In genomic region chr1:6603424-6603850, GRCh38 we compare ENCODE assay signal across 8 cellular contexts. TPM values are rescaled to one million over a fixed set of nuclear protein-coding genes. Genes with fewer than 3 reads are reported as not detected.
DNase-seq lines count a peak whose midpoint lies in the region; ATAC-seq and TF ChIP-seq lines count a peak whose summit lies in the region.

No MANE protein-coding gene starts in this region.

- in situ Hi-C loops in GM13977 (cut with MboI; ENCODE audit: low pct_unique_long_range_greater_than_20kb, low sequenced_read_pairs, unreplicated experiment) = no loop called here

- intact Hi-C loops in heart left ventricle (cut with DNase I) = loop anchor here in 1 of 10 donors (2.0 to 5.0 kb wide), 2 partner anchors 21 to 99 kb away; partner anchors contain the start of genes DNAJC11 and THAP3

- no peaks in the 10 kb centered on the region for H3K27me3 Mint-ChIP-seq in activated naive CD4-positive, alpha-beta T cell treated with anti-CD3 and anti-CD28 coated beads, Interleukin-2, amount 50 U/mL, for 24 hours
- no peaks in the 10 kb centered on the region for H3K27me3 Mint-ChIP-seq in progenitor cell of endocrine pancreas

- H3K4me1 ChIP-seq in heart left ventricle = peaks cover 18 to 54% (median 45%) of the 10 kb centered on the region in 12 donors

- H3K4me3 Mint-ChIP-seq in activated naive CD4-positive, alpha-beta T cell treated with anti-CD3 and anti-CD28 coated beads, Interleukin-2, amount 50 U/mL, for 24 hours = peak overlapping the region; percentile 85
- peak overlapping the region; percentile 69 for H3K4me3 Mint-ChIP-seq in progenitor cell of endocrine pancreas (ENCODE audit: low read depth)

- peak overlapping the region; percentile 92 to 100 (median 99) for H3K27ac ChIP-seq in heart left ventricle

- peaks cover 12% of the 10 kb centered on the region for H3K36me3 Mint-ChIP-seq in activated naive CD4-positive, alpha-beta T cell treated with anti-CD3 and anti-CD28 coated beads, Interleukin-2, amount 50 U/mL, for 24 hours
- H3K36me3 Mint-ChIP-seq in progenitor cell of endocrine pancreas (ENCODE audit: insufficient read depth) = no peaks in the 10 kb centered on the region

- TF ChIP-seq CTCF in heart left ventricle (IDR thresholded peaks at IDR 0.05) = no peak
- TF ChIP-seq CTCF in progenitor cell of endocrine pancreas (IDR thresholded peaks at IDR 0.05; ENCODE audit: unreplicated experiment) = no peak
- TF ChIP-seq CTCF in GM13977 (IDR thresholded peaks at IDR 0.05; ENCODE audit: extremely low read depth, insufficient read depth, missing control alignments) = no peak

- no peaks in the 10 kb centered on the region for H3K9me3 Mint-ChIP-seq in activated naive CD4-positive, alpha-beta T cell treated with anti-CD3 and anti-CD28 coated beads, Interleukin-2, amount 50 U/mL, for 24 hours
- no peaks in the 10 kb centered on the region for H3K9me3 Mint-ChIP-seq in progenitor cell of endocrine pancreas (ENCODE audit: low read depth)

- TF ChIP-seq POLR2A in heart left ventricle (IDR thresholded peaks at IDR 0.05) = no peak

- DNase-seq in RPMI8226 = peak; percentile 68
- DNase-seq in heart left ventricle = peak in 4 of 5 donors; percentile 65 to 79 (median 71)
- peak; percentile 33 for DNase-seq in progenitor cell of endocrine pancreas (ENCODE audit: low spot score, unreplicated experiment)
- no peak for DNase-seq in GM13977 (ENCODE audit: low spot score)
- DNase-seq in NCI-H2029 (lab: John Stamatoyannopoulos, UW) = no peak

- no peaks in the 10 kb centered on the region for H3K9me3 ChIP-seq in heart left ventricle

- peaks cover 28% of the 10 kb centered on the region for H3K4me1 Mint-ChIP-seq in activated naive CD4-positive, alpha-beta T cell treated with anti-CD3 and anti-CD28 coated beads, Interleukin-2, amount 50 U/mL, for 24 hours
- peaks cover 23% of the 10 kb centered on the region for H3K4me1 Mint-ChIP-seq in progenitor cell of endocrine pancreas (ENCODE audit: low read depth)

- H3K27me3 ChIP-seq in heart left ventricle = no peaks in the 10 kb centered on the region

- H3K27ac Mint-ChIP-seq in activated naive CD4-positive, alpha-beta T cell treated with anti-CD3 and anti-CD28 coated beads, Interleukin-2, amount 50 U/mL, for 24 hours = peak overlapping the region; percentile 93
- peak overlapping the region; percentile 99 for H3K27ac Mint-ChIP-seq in progenitor cell of endocrine pancreas

- ATAC-seq in HG02840 (IDR thresholded peaks at IDR 0.05; ENCODE audit: low FRiP score, unreplicated experiment) (peak; percentile 8), heart left ventricle (peak; percentile 4 to 48 (median 28))

- H3K36me3 ChIP-seq in heart left ventricle = peaks cover 0 to 10% (median 7%) of the 10 kb centered on the region in 9 donors

- H3K4me3 ChIP-seq in GM08714 (ENCODE audit: low read length) (peak overlapping the region; percentile 71), heart left ventricle (peak overlapping the region; percentile 72 to 96 (median 86))

- 0 to 2% (median 2%) methylated on average over 29 of the region's 29 CpGs for WGBS in heart left ventricle, 4 donors

RNA-seq across cellular contexts. Expression of gene KLHL21, which starts 0.8 kb away (rescaled TPM):
- 100 to 1,000 TPM in 1 of 9 donors, 10 to 100 TPM in 8; 38.7 to 179 (median 65.4) TPM for total RNA-seq in heart left ventricle
- 10 to 100 TPM; 28.6 to 47.8 TPM for polyA plus RNA-seq in heart left ventricle
- total RNA-seq in progenitor cell of endocrine pancreas = 21.0 and 21.3 TPM in 2 replicates

RNA-seq across cellular contexts. Expression of gene PHF13, which starts 10.1 kb away (rescaled TPM):
- total RNA-seq in heart left ventricle (10 to 100 TPM in 2 of 9 donors, 1 to 10 TPM in 7; 3.5 to 11.2 (median 7.9) TPM), progenitor cell of endocrine pancreas (29.1 TPM in 2 replicates)
- polyA plus RNA-seq in heart left ventricle = 1 to 10 TPM; 2.9 to 7.3 TPM

RNA-seq across cellular contexts. Expression of gene THAP3, which starts 21.2 kb away (rescaled TPM):
- total RNA-seq in heart left ventricle (10 to 100 TPM in 7 of 9 donors, 1 to 10 TPM in 2; 7.5 to 20.7 (median 12.1) TPM), progenitor cell of endocrine pancreas (22.9 TPM in 2 replicates)
- polyA plus RNA-seq in heart left ventricle = 10 to 100 TPM; 21.7 to 22.1 TPM

RNA-seq across cellular contexts. Expression of gene ZBTB48, which starts 23.6 kb away (rescaled TPM):
- total RNA-seq in heart left ventricle (10 to 100 TPM in 7 of 9 donors, 1 to 10 TPM in 2; 6.4 to 23.1 (median 11.8) TPM), progenitor cell of endocrine pancreas (49.7 and 55.9 TPM in 2 replicates)
- polyA plus RNA-seq in heart left ventricle = 10 to 100 TPM; 12.4 to 17.0 TPM

RNA-seq across cellular contexts. Expression of gene TAS1R1, which starts 48.3 kb away (rescaled TPM):
- not detected for total RNA-seq in heart left ventricle
- polyA plus RNA-seq in heart left ventricle = not detected
- not detected in 2 replicates for total RNA-seq in progenitor cell of endocrine pancreas

Comparison
In these comparisons a context has a peak if more than half of its experiments do, and no peak if none do; other contexts are left out.
1. DNase-seq: peak in RPMI8226 (single experiment), heart left ventricle (4 of 5) and progenitor cell of endocrine pancreas (single experiment); none in GM13977 (single experiment) and NCI-H2029 (single experiment).